Comparison of ENCODE assay signal across 21 cellular contexts in the genomic region with DNA sequence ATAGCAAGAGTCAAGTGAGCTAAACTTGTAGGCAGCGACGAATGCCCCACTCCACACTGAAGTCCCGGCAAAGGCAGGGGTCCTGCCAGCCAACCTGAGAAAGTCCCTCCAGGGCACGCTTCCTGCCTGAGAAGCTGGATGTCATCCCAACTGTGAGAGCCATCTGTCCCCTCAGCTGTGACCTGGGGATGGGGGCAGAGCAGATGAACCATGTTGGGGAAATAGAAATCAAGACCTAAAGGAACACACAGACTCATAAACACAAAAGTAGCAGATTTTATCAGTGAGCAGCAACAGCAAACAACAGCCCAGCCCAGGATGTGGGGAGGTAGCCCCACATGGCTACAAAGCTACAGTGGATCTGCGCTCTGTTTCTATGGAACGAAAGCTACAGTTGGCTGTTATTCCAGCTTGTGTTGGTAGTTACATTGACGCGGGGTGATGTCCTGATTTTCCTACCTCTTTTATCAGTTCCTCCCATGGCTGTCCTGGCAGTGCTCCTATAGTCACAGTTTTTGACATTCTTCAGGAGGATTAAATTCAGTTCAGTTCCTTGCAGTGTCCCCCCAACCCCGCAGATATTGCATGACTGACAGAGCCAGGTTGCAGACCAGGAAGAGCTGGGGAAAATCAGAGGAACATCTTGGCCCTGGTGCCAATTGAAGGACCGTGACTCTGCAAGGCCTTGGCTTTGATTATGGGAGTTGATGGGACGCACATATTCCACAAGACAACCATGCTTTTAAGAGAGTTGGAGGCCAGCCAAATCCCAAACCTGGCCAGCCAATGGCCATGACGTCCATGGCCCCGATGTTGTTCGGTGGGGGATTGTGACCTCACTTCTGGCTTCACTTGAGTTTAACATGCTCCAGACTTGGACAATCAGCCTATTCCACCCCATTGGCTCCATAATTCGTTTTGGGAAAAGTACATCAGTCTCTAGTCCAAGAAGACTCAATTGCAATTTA. TPM values are rescaled to one million over a fixed set of nuclear protein-coding genes. Genes with fewer than 3 reads are reported as not detected.
A peak's percentile ranks its signal among the peaks of the same experiment; 100 is the strongest.
DNase-seq lines count a peak whose midpoint lies in the region; ATAC-seq, FAIRE-seq and TF ChIP-seq lines count a peak whose summit lies in the region.
"Had no signal": no experiment of that assay in that cellular context is flagged by ENCODE, and none has a peak within 500 bp of the region (broad histone marks: within the 10 kb centered on the region; RNA-seq: fewer than 3 reads in every experiment).

No MANE protein-coding gene starts in this region.

- DNase-seq in T-helper 1 cell = no peak
- DNase-seq in T-helper 17 cell = no peak
- DNase-seq in cerebellar cortex (ENCODE audit: low spot score) = peak; percentile 82
- DNase-seq in posterior vena cava (ENCODE audit: low spot score) = peak; percentile 79
- DNase-seq in HepG2 (ENCODE audit: low spot score) = no peak
- no peak for DNase-seq in Kasumi-1 (lab: John Stamatoyannopoulos, UW)
- DNase-seq: 8988T; activated CD4-positive, alpha-beta T cell treated with anti-CD3 and anti-CD28 coated beads, Interleukin-2, amount 50 U/mL, for 48 hours; DND-41; HFFc6; NCI-H1436; NCI-H345; stimulated activated naive B cell treated with anti-CD40 and anti-IgM and Interleukin-4, amounts not matched to agents 10 μg/mL and 1 μg/mL and 100 μg/mL, for 72 hours; transverse colon had no signal

- H3K27me3 ChIP-seq in HepG2 (ENCODE audit: control insufficient read depth in 1 of 2, insufficient read depth in 2 of 2, low read length in 2 of 2) = peaks cover 0 to 13% of the 10 kb centered on the region in 2 experiments; a peak in 3 of 5 replicates
- H3K27me3 ChIP-seq: hepatocyte had no signal

- in situ Hi-C loops in HepG2 (cut with HindIII; ENCODE audit: extremely low pct_ligation_motif_present, low pct_unique_long_range_greater_than_20kb) = no loop called here

- POLR2A ChIA-PET in HepG2 (lab: Yijun Ruan, JAX) = no interaction called here

- ATAC-seq in T-helper 17 cell (peak; percentile 62), GM18858 (IDR thresholded peaks at IDR 0.05; ENCODE audit: unreplicated experiment) (no peak), HepG2 (no peak)
- ATAC-seq: stimulated activated naive B cell treated with anti-CD40 and anti-IgM and Interleukin-4, amounts not matched to agents 10 μg/mL and 1 μg/mL and 100 μg/mL, for 72 hours had no signal

- no peak for TF ChIP-seq CTCF in HepG2 (CRISPR knock-in tag; IDR thresholded peaks at IDR 0.05)

- intact Hi-C loops in posterior vena cava (cut with DNase I) = no loop called here
- intact Hi-C loops in HepG2 (cut with micrococcal nuclease; ENCODE audit: unreplicated experiment) = no loop called here

- no peak overlapping the region for H3K4me2 ChIP-seq in HepG2 (ENCODE audit: low read depth, low read length)
- H3K4me2 ChIP-seq: hepatocyte had no signal

- peaks cover 5% of the 10 kb centered on the region for H3K27me3 Mint-ChIP-seq in T-helper 1 cell treated with Interleukin-12 subunit alpha and Interleukin-12 subunit beta and Interleukin-4 antibody, amounts not matched to agents 30 μg/mL and 1 μg/mL, for 36 hours (ENCODE audit: low read depth)
- peaks cover 19% of the 10 kb centered on the region for H3K27me3 Mint-ChIP-seq in T-helper 17 cell

- no peak overlapping the region for H3K4me3 ChIP-seq in HepG2 (replicated peaks in 1 of 3; ENCODE audit: insufficient read depth in 1 of 3, low read depth in 2 of 3, low read length in 3 of 3)
- H3K4me3 ChIP-seq: hepatocyte, skin epidermis, transverse colon had no signal

- no peaks in the 10 kb centered on the region for H3K4me1 ChIP-seq in HepG2 (ENCODE audit: insufficient read depth, low read length)
- H3K4me1 ChIP-seq: transverse colon had no signal

- peaks cover 5% of the 10 kb centered on the region for H3K36me3 Mint-ChIP-seq in T-helper 1 cell treated with Interleukin-12 subunit alpha and Interleukin-12 subunit beta and Interleukin-4 antibody, amounts not matched to agents 30 μg/mL and 1 μg/mL, for 36 hours (ENCODE audit: low read depth)
- peaks cover 2% of the 10 kb centered on the region for H3K36me3 Mint-ChIP-seq in T-helper 17 cell (ENCODE audit: low read depth)
- H3K36me3 Mint-ChIP-seq: stimulated activated naive B cell treated with anti-CD40 and anti-IgM and Interleukin-4, amounts not matched to agents 10 μg/mL and 1 μg/mL and 100 μg/mL, for 72 hours had no signal

- no peaks in the 10 kb centered on the region for H3K79me2 ChIP-seq in HepG2 (ENCODE audit: insufficient read depth, low read length)
- H3K79me2 ChIP-seq: hepatocyte had no signal

- H3K27ac ChIP-seq in HepG2 (ENCODE audit: extremely low read length, insufficient read depth, low read length) = no peak overlapping the region
- H3K27ac ChIP-seq: hepatocyte, skin epidermis, transverse colon had no signal

- H4K20me1 ChIP-seq in HepG2 (ENCODE audit: insufficient read depth, low read length) = no peaks in the 10 kb centered on the region

- H3K9me3 ChIP-seq in T-helper 17 cell (ENCODE audit: control insufficient read depth, low read length, poor library complexity, severe bottlenecking) (no peaks in the 10 kb centered on the region), HepG2 (ENCODE audit: low read length) (no peaks in the 10 kb centered on the region)
- H3K9me3 ChIP-seq: transverse colon had no signal

- peak overlapping the region; percentile 71 for H3K27ac Mint-ChIP-seq in T-helper 1 cell treated with Interleukin-12 subunit alpha and Interleukin-12 subunit beta and Interleukin-4 antibody, amounts not matched to agents 30 μg/mL and 1 μg/mL, for 36 hours
- H3K27ac Mint-ChIP-seq in T-helper 17 cell = peak overlapping the region; percentile 75
- H3K27ac Mint-ChIP-seq: HFFc6; stimulated activated naive B cell treated with anti-CD40 and anti-IgM and Interleukin-4, amounts not matched to agents 10 μg/mL and 1 μg/mL and 100 μg/mL, for 72 hours had no signal

- BruUV-seq in HepG2 (replicated peaks; lab: Mats Ljungman, UMichigan) = no TSS peak

- no peak for FAIRE-seq in HepG2 (lab: Jason Lieb, UNC)

- no peak for TF ChIP-seq RAD21 in HepG2 (CRISPR knock-in tag; IDR thresholded peaks at IDR 0.05)

- H3K4me3 Mint-ChIP-seq in T-helper 1 cell treated with Interleukin-12 subunit alpha and Interleukin-12 subunit beta and Interleukin-4 antibody, amounts not matched to agents 30 μg/mL and 1 μg/mL, for 36 hours = peak overlapping the region; percentile 13
- H3K4me3 Mint-ChIP-seq in T-helper 17 cell = peak overlapping the region; percentile 2
- H3K4me3 Mint-ChIP-seq: HFFc6; stimulated activated naive B cell treated with anti-CD40 and anti-IgM and Interleukin-4, amounts not matched to agents 10 μg/mL and 1 μg/mL and 100 μg/mL, for 72 hours had no signal

- peaks cover 18% of the 10 kb centered on the region for H3K4me1 Mint-ChIP-seq in T-helper 1 cell treated with Interleukin-12 subunit alpha and Interleukin-12 subunit beta and Interleukin-4 antibody, amounts not matched to agents 30 μg/mL and 1 μg/mL, for 36 hours (ENCODE audit: low read depth)
- peaks cover 20% of the 10 kb centered on the region for H3K4me1 Mint-ChIP-seq in T-helper 17 cell

- H3K36me3 ChIP-seq in HepG2 (replicated peaks in 1 of 2; ENCODE audit: control insufficient read depth in 1 of 2, insufficient read depth in 2 of 2, low read length in 2 of 2) = no peaks in the 10 kb centered on the region
- H3K36me3 ChIP-seq: transverse colon had no signal

- WGBS in HepG2 (ENCODE audit: low lambda C conversion rate) = 55% methylated on average over 15 of the region's 15 CpGs

- no peaks in the 10 kb centered on the region for H3K9me3 Mint-ChIP-seq in T-helper 1 cell treated with Interleukin-12 subunit alpha and Interleukin-12 subunit beta and Interleukin-4 antibody, amounts not matched to agents 30 μg/mL and 1 μg/mL, for 36 hours

- TF ChIP-seq EP300 in HepG2 (IDR thresholded peaks at IDR 0.05; ENCODE audit: low read depth in 2 of 2, low read length in 2 of 2) = no peak
- no peak for TF ChIP-seq EP300 in HepG2 (CRISPR knock-in tag; IDR thresholded peaks at IDR 0.05; ENCODE audit: borderline replicate concordance)

- no peak for TF ChIP-seq POLR2A in HepG2 (IDR thresholded peaks at IDR 0.05; ENCODE audit: insufficient read depth in 1 of 2, low read depth in 2 of 2, low read length in 2 of 2)

- CTCF ChIA-PET in HepG2 (lab: Yijun Ruan, JAX; ENCODE audit: low intra/inter-chr PET ratio, low total read pairs) = no interaction called here

- H3K9ac ChIP-seq in HepG2 (ENCODE audit: insufficient read depth, low read depth, low read length) = no peak overlapping the region

- no peak overlapping the region for H2AFZ ChIP-seq in HepG2 (ENCODE audit: low read length)
- H2AFZ ChIP-seq: hepatocyte had no signal

RNA-seq across cellular contexts. Expression of gene MRGPRD, which starts 14.6 kb away (rescaled TPM):
- total RNA-seq in T-helper 17 cell = not detected
- total RNA-seq in posterior vena cava = not detected
- not detected in 2 replicates for total RNA-seq in HepG2 (2016; rRNA removed; fragmentation: Illumina TruSeq; extraction: Trizol)
- not detected in 2 replicates for total RNA-seq in HepG2 (2016; cell fraction: cytosol; rRNA removed; fragmentation: Illumina TruSeq; extraction: Trizol; ENCODE audit: low read depth)
- total RNA-seq in HepG2 (2016; cell fraction: insoluble cytoplasmic fraction; rRNA removed; fragmentation: Illumina TruSeq; extraction: Trizol) = not detected in 2 replicates
- total RNA-seq in HepG2 (2016; cell fraction: membrane; rRNA removed; fragmentation: Illumina TruSeq; extraction: Trizol) = not detected in 2 replicates
- total RNA-seq in HepG2 (2016; cell fraction: nucleus; rRNA removed; fragmentation: Illumina TruSeq; extraction: Trizol) = not detected in 2 replicates
- polyA plus RNA-seq in HepG2 (2011; rRNA removed) = not detected in 2 replicates
- polyA plus RNA-seq in HepG2 (2011; cell fraction: cytosol; rRNA removed) = not detected in 2 replicates
- polyA plus RNA-seq in HepG2 (2011; cell fraction: nucleus; rRNA removed) = not detected in 2 replicates
- polyA plus RNA-seq in HepG2 (2012) = not detected in 2 replicates
- polyA plus RNA-seq in HepG2 (2016; cell fraction: cytosol; fragmentation: Illumina TruSeq; extraction: Trizol; ENCODE audit: low read depth) = not detected in 2 replicates
- not detected in 2 replicates for polyA plus RNA-seq in HepG2 (2016; cell fraction: insoluble cytoplasmic fraction; fragmentation: Illumina TruSeq; extraction: Trizol; ENCODE audit: low read depth)
- polyA plus RNA-seq in HepG2 (2016; cell fraction: membrane; fragmentation: Illumina TruSeq; extraction: Trizol; ENCODE audit: low read depth) = not detected in 2 replicates
- polyA plus RNA-seq in HepG2 (2016; cell fraction: nucleus; fragmentation: Illumina TruSeq; extraction: Trizol; ENCODE audit: insufficient read depth, low read depth) = not detected in 2 replicates
- not detected in 2 replicates for polyA minus RNA-seq in HepG2 (2011; rRNA and poly(A)+ RNA removed; ENCODE audit: low replicate concordance)
- not detected in 2 replicates for polyA minus RNA-seq in HepG2 (2011; cell fraction: cytosol; rRNA and poly(A)+ RNA removed)
- not detected in 2 replicates for polyA minus RNA-seq in HepG2 (2011; cell fraction: nucleus; rRNA and poly(A)+ RNA removed)
- total RNA-seq: hepatocyte, HFFc6, HT1080, kidney epithelial cell, omental fat pad, transverse colon had no signal
- polyA plus RNA-seq: hepatocyte had no signal

RNA-seq across cellular contexts. Expression of gene MRGPRF, which starts 46.9 kb away (rescaled TPM):
- total RNA-seq in T-helper 17 cell (not detected), posterior vena cava (100 to 1,000 TPM; 117 to 138 TPM), HepG2 (2016; rRNA removed; fragmentation: Illumina TruSeq; extraction: Trizol) (not detected in 2 replicates)
- not detected in 2 replicates for total RNA-seq in HepG2 (2016; cell fraction: cytosol; rRNA removed; fragmentation: Illumina TruSeq; extraction: Trizol; ENCODE audit: low read depth)
- not detected in 2 replicates for total RNA-seq in HepG2 (2016; cell fraction: insoluble cytoplasmic fraction; rRNA removed; fragmentation: Illumina TruSeq; extraction: Trizol)
- not detected in 2 replicates for total RNA-seq in HepG2 (2016; cell fraction: membrane; rRNA removed; fragmentation: Illumina TruSeq; extraction: Trizol)
- total RNA-seq in HepG2 (2016; cell fraction: nucleus; rRNA removed; fragmentation: Illumina TruSeq; extraction: Trizol) = not detected in 2 replicates
- polyA plus RNA-seq in HepG2 (2011; rRNA removed) = not detected in 2 replicates
- not detected in 2 replicates for polyA plus RNA-seq in HepG2 (2011; cell fraction: cytosol; rRNA removed)
- not detected in 2 replicates for polyA plus RNA-seq in HepG2 (2011; cell fraction: nucleus; rRNA removed)
- not detected in 2 replicates for polyA plus RNA-seq in HepG2 (2012)
- not detected in 2 replicates for polyA plus RNA-seq in HepG2 (2016; cell fraction: cytosol; fragmentation: Illumina TruSeq; extraction: Trizol; ENCODE audit: low read depth)
- polyA plus RNA-seq in HepG2 (2016; cell fraction: insoluble cytoplasmic fraction; fragmentation: Illumina TruSeq; extraction: Trizol; ENCODE audit: low read depth) = not detected in 2 replicates
- polyA plus RNA-seq in HepG2 (2016; cell fraction: membrane; fragmentation: Illumina TruSeq; extraction: Trizol; ENCODE audit: low read depth) = not detected in 2 replicates
- not detected in 2 replicates for polyA plus RNA-seq in HepG2 (2016; cell fraction: nucleus; fragmentation: Illumina TruSeq; extraction: Trizol; ENCODE audit: insufficient read depth, low read depth)
- 1.1 TPM in 1 of 2 replicates, not detected in the other for polyA minus RNA-seq in HepG2 (2011; rRNA and poly(A)+ RNA removed; ENCODE audit: low replicate concordance)
- not detected in 2 replicates for polyA minus RNA-seq in HepG2 (2011; cell fraction: cytosol; rRNA and poly(A)+ RNA removed)
- not detected in 2 replicates for polyA minus RNA-seq in HepG2 (2011; cell fraction: nucleus; rRNA and poly(A)+ RNA removed)
- total RNA-seq: HT1080 had no signal

Comparison
In these comparisons a context has a peak if more than half of its experiments do, and no peak if none do; other contexts are left out.
1. DNase-seq: peak in cerebellar cortex (single experiment) and posterior vena cava (single experiment); none in T-helper 1 cell (0 of 5), T-helper 17 cell (0 of 3), HepG2 (single experiment) and Kasumi-1 (0 of 2).
2. RNA of gene MRGPRF, which starts 46.9 kb away (total RNA-seq): 117 to 138 TPM in posterior vena cava; not detected in T-helper 17 cell and not detected in HepG2; every median in the first group is over 100 times any median in the second.